ENCODE assay signal across 1 cellular context in the genomic region with DNA sequence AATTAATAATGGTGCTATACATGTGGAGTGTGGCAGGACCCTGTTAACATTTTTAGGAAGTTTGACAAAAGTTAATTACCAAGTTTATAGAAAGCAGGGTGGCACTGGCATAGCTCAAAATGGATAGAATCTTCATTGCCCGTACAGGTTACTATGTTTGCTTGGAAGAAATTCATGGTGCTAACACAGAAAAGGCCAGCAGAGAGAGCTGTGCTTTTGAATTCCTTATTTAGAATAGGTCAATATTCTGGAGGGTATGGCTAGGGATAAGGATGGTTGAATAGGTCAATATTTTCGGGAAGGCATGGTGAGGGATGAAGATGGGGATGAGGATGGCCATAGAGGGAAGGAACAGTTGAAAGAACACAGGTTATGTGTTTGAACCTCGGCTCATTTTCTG.
TF ChIP-seq lines count a peak whose summit lies in the region.

No MANE protein-coding gene starts in this region.

TF ChIP-seq in HEK293T, 16 proteins besides CTCF, POLR2A, EP300 and RAD21 (continued from another document):
- TF ChIP-seq ARNT (IDR thresholded peaks at IDR 0.05) (no peak), BHLHE40 (IDR thresholded peaks at IDR 0.05; ENCODE audit: borderline replicate concordance) (no peak), PKNOX1 (IDR thresholded peaks at IDR 0.05) (no peak), TARDBP (IDR thresholded peaks at IDR 0.05) (no peak), CTBP1 (IDR thresholded peaks at IDR 0.05; ENCODE audit: borderline replicate concordance) (no peak), FOXA1 (IDR thresholded peaks at IDR 0.05) (no peak), LEF1 (IDR thresholded peaks at IDR 0.05; ENCODE audit: borderline replicate concordance) (no peak)
